ENCODE assay signal across 7 cellular contexts in the genomic region with DNA sequence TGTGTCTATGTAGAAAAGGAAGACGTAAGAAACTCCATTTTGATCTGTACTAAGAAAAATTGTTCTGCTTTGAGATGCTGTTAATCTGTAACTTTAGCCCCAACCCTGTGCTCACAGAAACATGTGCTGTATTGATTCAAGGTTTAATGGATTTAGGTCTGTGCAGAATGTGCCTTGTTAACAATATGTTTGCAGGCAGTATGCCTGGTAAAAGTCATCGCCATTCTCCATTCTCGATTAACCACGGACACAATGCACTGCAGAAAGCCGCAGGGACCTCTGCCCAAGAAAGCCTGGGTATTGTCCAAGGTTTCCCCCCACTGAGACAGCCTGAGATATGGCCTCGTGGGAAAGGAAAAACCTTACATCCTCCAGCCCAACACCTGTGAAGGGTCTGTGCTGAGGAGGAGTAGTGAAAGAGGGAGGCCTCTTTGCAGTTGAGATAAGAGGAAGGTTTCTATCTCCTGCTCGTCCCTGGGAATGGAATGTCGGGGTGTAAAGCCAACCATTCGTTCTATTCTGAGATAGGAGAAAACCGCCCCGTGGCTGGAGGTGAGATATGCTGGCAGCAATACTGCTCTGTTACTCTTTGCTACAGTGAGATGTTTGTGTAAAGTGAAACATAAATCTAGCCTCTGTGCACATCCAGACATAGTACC.
DNase-seq lines count a peak whose midpoint lies in the region; ATAC-seq and TF ChIP-seq lines count a peak whose summit lies in the region.
"Not testable (repeated sequence)": the region's sequence is repeated elsewhere in the genome, so short reads cannot be mapped to it uniquely, and the experiment has no call there.

No MANE protein-coding gene starts in this region.

- peaks cover 47% of the 10 kb centered on the region for H3K36me3 ChIP-seq in cardiac muscle cell

- peak overlapping the region; percentile 46 for H3K27ac Mint-ChIP-seq in activated naive CD8-positive, alpha-beta T cell treated with anti-CD3 and anti-CD28 coated beads, Interleukin-2, amount 50 U/mL, for 24 hours
- H3K27ac Mint-ChIP-seq in chondrocyte (ENCODE audit: unreplicated experiment) (peak overlapping the region; percentile 22), nephron progenitor cell (peak overlapping the region; percentile 73)

- not testable (repeated sequence) for H3K4me1 ChIP-seq in cardiac muscle cell (ENCODE audit: low read depth)

- H3K4me1 Mint-ChIP-seq in activated naive CD8-positive, alpha-beta T cell treated with anti-CD3 and anti-CD28 coated beads, Interleukin-2, amount 50 U/mL, for 24 hours; chondrocyte (ENCODE audit: low read depth); nephron progenitor cell: not testable (repeated sequence)

- not testable (repeated sequence) for H3K27me3 ChIP-seq in cardiac muscle cell

- not testable (repeated sequence) for H3K4me3 Mint-ChIP-seq in activated naive CD8-positive, alpha-beta T cell treated with anti-CD3 and anti-CD28 coated beads, Interleukin-2, amount 50 U/mL, for 24 hours; chondrocyte (ENCODE audit: unreplicated experiment); nephron progenitor cell

- not testable (repeated sequence) for H3K9me3 ChIP-seq in cardiac muscle cell (ENCODE audit: low read depth)

- peak; percentile 75 for DNase-seq in NCI-H226
- DNase-seq in activated naive CD8-positive, alpha-beta T cell treated with anti-CD3 and anti-CD28 coated beads, Interleukin-2, amount 50 U/mL, for 24 hours; chondrocyte (ENCODE audit: low spot score); left lobe of liver (ENCODE audit: low spot score); nephron progenitor cell: not testable (repeated sequence)
- peak; percentile 21 to 30 for DNase-seq in cardiac muscle cell (ENCODE audit: low read depth in 1 of 2, low spot score in 1 of 2)

- TF ChIP-seq CTCF in chondrocyte (IDR thresholded peaks at IDR 0.05); cardiac muscle cell (IDR thresholded peaks at IDR 0.05; ENCODE audit: low read depth, low read length); nephron progenitor cell (IDR thresholded peaks at IDR 0.05): not testable (repeated sequence)

- not testable (repeated sequence) for ATAC-seq in activated naive CD8-positive, alpha-beta T cell treated with anti-CD3 and anti-CD28 coated beads, Interleukin-2, amount 50 U/mL, for 24 hours
- ATAC-seq in left lobe of liver: peak; percentile 10

- not testable (repeated sequence) for H3K27me3 Mint-ChIP-seq in activated naive CD8-positive, alpha-beta T cell treated with anti-CD3 and anti-CD28 coated beads, Interleukin-2, amount 50 U/mL, for 24 hours; chondrocyte (ENCODE audit: low read depth); nephron progenitor cell (ENCODE audit: low read depth, poor library complexity)

- H3K27ac ChIP-seq in cardiac muscle cell (peak overlapping the region; percentile 82), temporal lobe (ENCODE audit: low read depth, low read length) (peak overlapping the region; percentile 71)

- peaks cover 32% of the 10 kb centered on the region for H3K36me3 Mint-ChIP-seq in activated naive CD8-positive, alpha-beta T cell treated with anti-CD3 and anti-CD28 coated beads, Interleukin-2, amount 50 U/mL, for 24 hours (ENCODE audit: low read depth)
- H3K36me3 Mint-ChIP-seq in chondrocyte (ENCODE audit: low read depth) (peaks cover 49% of the 10 kb centered on the region), nephron progenitor cell (ENCODE audit: low read depth) (peaks cover 84% of the 10 kb centered on the region)

- H3K9me3 Mint-ChIP-seq in activated naive CD8-positive, alpha-beta T cell treated with anti-CD3 and anti-CD28 coated beads, Interleukin-2, amount 50 U/mL, for 24 hours; chondrocyte (ENCODE audit: low read depth); nephron progenitor cell: not testable (repeated sequence)

- H3K4me3 ChIP-seq in cardiac muscle cell: not testable (repeated sequence)

Comparison
In these comparisons a context has a peak if more than half of its experiments do, and no peak if none do; other contexts are left out.
1. H3K27ac Mint-ChIP-seq: peak in every context shown above with its lines; median percentile 73 in nephron progenitor cell; 46 in activated naive CD8-positive, alpha-beta T cell treated with anti-CD3 and anti-CD28 coated beads, Interleukin-2, amount 50 U/mL, for 24 hours; 22 in chondrocyte.